Comparison of ENCODE assay signal across 17 cellular contexts in the genomic region with DNA sequence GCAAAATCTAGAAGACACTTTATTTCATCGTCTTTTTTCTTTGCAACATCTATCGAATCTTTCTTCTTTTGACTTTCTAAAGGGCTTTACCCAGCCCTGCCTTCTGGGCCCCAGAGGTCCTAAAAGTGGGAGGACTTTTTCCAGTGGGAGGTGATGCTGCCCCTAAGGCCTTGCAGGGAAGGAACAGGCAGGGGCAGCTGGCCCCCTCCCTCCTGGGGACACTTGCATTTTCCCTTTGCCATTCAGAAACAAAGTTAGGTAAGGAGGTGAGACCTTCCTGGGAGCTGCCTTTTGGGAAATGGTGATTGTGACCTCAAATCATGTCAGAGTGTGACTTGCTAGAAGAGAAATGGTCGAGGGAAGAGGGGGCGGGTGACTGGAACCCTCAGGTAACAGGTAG.
DNase-seq lines count a peak whose midpoint lies in the region; ATAC-seq and TF ChIP-seq lines count a peak whose summit lies in the region.
"Had no signal": no experiment of that assay in that cellular context is flagged by ENCODE, and none has a peak within 500 bp of the region (broad histone marks: within the 10 kb centered on the region; RNA-seq: fewer than 3 reads in every experiment).

No MANE protein-coding gene starts in this region.

- no peaks in the 10 kb centered on the region for H3K9me3 ChIP-seq in osteoblast (ENCODE audit: low read depth, low read length)

- ATAC-seq in WTC11, result no peak
- ATAC-seq: activated CD8-positive, alpha-beta memory T cell treated with anti-CD3 and anti-CD28 coated beads, Interleukin-2, amount 10 ng/mL, durations not matched to agents 7 days and 5 days; naive thymus-derived CD8-positive, alpha-beta T cell; T-cell had no signal

- no peaks in the 10 kb centered on the region for H3K36me3 Mint-ChIP-seq in WTC11
- no peaks in the 10 kb centered on the region for H3K36me3 Mint-ChIP-seq in type B pancreatic cell
- H3K36me3 Mint-ChIP-seq: activated CD8-positive, alpha-beta memory T cell treated with anti-CD3 and anti-CD28 coated beads, Interleukin-2, amount 10 ng/mL, durations not matched to agents 7 days and 5 days; CD4-positive, CD25-positive, alpha-beta regulatory T cell; T-cell had no signal

- H3K27me3 Mint-ChIP-seq in WTC11 (ENCODE audit: low read depth) (no peaks in the 10 kb centered on the region), type B pancreatic cell (peaks cover 37% of the 10 kb centered on the region)

- peaks cover 37% of the 10 kb centered on the region for H3K4me1 ChIP-seq in osteoblast (ENCODE audit: insufficient read depth, low read length)

- POLR2A ChIA-PET in WTC11 (lab: Charles Lee), result interaction anchor here (0.9 kb wide), 1 partner anchor 9 kb away, joined by 3 read pairs; no protein-coding TSS in a partner anchor

- H3K9me3 Mint-ChIP-seq in WTC11 (no peaks in the 10 kb centered on the region), type B pancreatic cell (no peaks in the 10 kb centered on the region)
- H3K9me3 Mint-ChIP-seq: CD4-positive, CD25-positive, alpha-beta regulatory T cell; T-cell had no signal

- no peaks in the 10 kb centered on the region for H3K27me3 ChIP-seq in osteoblast (ENCODE audit: insufficient read depth, low read length)
- no peaks in the 10 kb centered on the region for H3K27me3 ChIP-seq in H7 (ENCODE audit: control insufficient read depth, insufficient read depth, low read length)

- H3K27ac ChIP-seq in osteoblast (ENCODE audit: low read depth, low read length), result peak overlapping the region; percentile 87

- TF ChIP-seq CTCF in WTC11 (IDR thresholded peaks at IDR 0.05) (no peak), fibroblast of mammary gland (conservative IDR thresholded peaks at IDR 0.05; ENCODE audit: control insufficient read depth, insufficient read depth, low read depth, low read length) (no peak), osteoblast (IDR thresholded peaks at IDR 0.05; ENCODE audit: extremely low read depth, low read depth, low read length) (no peak), type B pancreatic cell (conservative IDR thresholded peaks at IDR 0.05) (no peak)

- peaks cover 51% of the 10 kb centered on the region for H3K4me1 Mint-ChIP-seq in WTC11
- peaks cover 44% of the 10 kb centered on the region for H3K4me1 Mint-ChIP-seq in type B pancreatic cell (ENCODE audit: unreplicated experiment)
- H3K4me1 Mint-ChIP-seq: activated CD8-positive, alpha-beta memory T cell treated with anti-CD3 and anti-CD28 coated beads, Interleukin-2, amount 10 ng/mL, durations not matched to agents 7 days and 5 days; CD4-positive, CD25-positive, alpha-beta regulatory T cell; T-cell had no signal

- H3K36me3 ChIP-seq in osteoblast (ENCODE audit: insufficient read depth, low read length), result peaks cover 7% of the 10 kb centered on the region
- no peaks in the 10 kb centered on the region for H3K36me3 ChIP-seq in H7 (replicated peaks; ENCODE audit: control insufficient read depth, insufficient read depth, low read length)

- CTCF ChIA-PET in WTC11 (lab: Charles Lee), result interaction anchor here (1.1 to 3.8 kb wide), 5 partner anchors 9 to 206 kb away, joined by 4 to 13 read pairs (median 6); no protein-coding TSS in a partner anchor

- H3K4me3 ChIP-seq in fibroblast of mammary gland (ENCODE audit: control insufficient read depth, low read depth, low read length) (peak overlapping the region; percentile 48), osteoblast (ENCODE audit: insufficient read depth, low read length) (peak overlapping the region; percentile 75), H7 (ENCODE audit: insufficient read depth, low read depth, low read length) (no peak overlapping the region)

- H3K79me2 ChIP-seq in osteoblast (ENCODE audit: insufficient read depth, low read length), result peaks cover 77% of the 10 kb centered on the region

- H3K4me3 Mint-ChIP-seq in WTC11 (peak overlapping the region; percentile 5; the same call in 1 of the 2 replicates), type B pancreatic cell (peak overlapping the region; percentile 39)
- H3K4me3 Mint-ChIP-seq: activated CD8-positive, alpha-beta memory T cell treated with anti-CD3 and anti-CD28 coated beads, Interleukin-2, amount 10 ng/mL, durations not matched to agents 7 days and 5 days; CD4-positive, CD25-positive, alpha-beta regulatory T cell; T-cell had no signal

- no peak overlapping the region for H2AFZ ChIP-seq in osteoblast (ENCODE audit: low read length)

- peak overlapping the region; percentile 15 for H3K27ac Mint-ChIP-seq in WTC11
- H3K27ac Mint-ChIP-seq in type B pancreatic cell, result no peak overlapping the region
- H3K27ac Mint-ChIP-seq: activated CD8-positive, alpha-beta memory T cell treated with anti-CD3 and anti-CD28 coated beads, Interleukin-2, amount 10 ng/mL, durations not matched to agents 7 days and 5 days; CD4-positive, CD25-positive, alpha-beta regulatory T cell; T-cell had no signal

- H4K20me1 ChIP-seq in osteoblast (ENCODE audit: insufficient read depth, low read length), result peaks cover 39% of the 10 kb centered on the region

- DNase-seq in WTC11 (ENCODE audit: low spot score), result no peak
- no peak for DNase-seq in fibroblast of mammary gland (ENCODE audit: low read depth)
- peak; percentile 68 for DNase-seq in osteoblast (ENCODE audit: insufficient read length, low spot score, missing footprints)
- no peak for DNase-seq in type B pancreatic cell (ENCODE audit: extremely low spot score, unreplicated experiment)
- no peak for DNase-seq in NCI-H2171 (lab: John Stamatoyannopoulos, UW)
- no peak for DNase-seq in H7
- no peak for DNase-seq in activated CD4-positive, alpha-beta T cell treated with anti-CD3 and anti-CD28 coated beads for 1 hour
- DNase-seq: activated CD4-positive, CD25-positive, alpha-beta regulatory T cell; activated CD8-positive, alpha-beta memory T cell treated with anti-CD3 and anti-CD28 coated beads, Interleukin-2, amount 10 ng/mL, durations not matched to agents 7 days and 5 days; CD4-positive, CD25-positive, alpha-beta regulatory T cell; Karpas-422; naive thymus-derived CD8-positive, alpha-beta T cell; NCI-H146; NCI-H510A; OCI-M1; stimulated activated CD4-positive, alpha-beta T cell treated with anti-CD3 and anti-CD28 coated beads, Interleukin-12 subunit alpha, Interleukin-12 subunit beta, amount 100 ng/mL, for 4 hours; T-cell had no signal

- peak overlapping the region; percentile 93 for H3K4me2 ChIP-seq in osteoblast (ENCODE audit: insufficient read depth, low read length)

TF ChIP-seq in WTC11, 78 proteins besides CTCF, POLR2A, EP300 and RAD21:
- TF ChIP-seq, protein P1, sequence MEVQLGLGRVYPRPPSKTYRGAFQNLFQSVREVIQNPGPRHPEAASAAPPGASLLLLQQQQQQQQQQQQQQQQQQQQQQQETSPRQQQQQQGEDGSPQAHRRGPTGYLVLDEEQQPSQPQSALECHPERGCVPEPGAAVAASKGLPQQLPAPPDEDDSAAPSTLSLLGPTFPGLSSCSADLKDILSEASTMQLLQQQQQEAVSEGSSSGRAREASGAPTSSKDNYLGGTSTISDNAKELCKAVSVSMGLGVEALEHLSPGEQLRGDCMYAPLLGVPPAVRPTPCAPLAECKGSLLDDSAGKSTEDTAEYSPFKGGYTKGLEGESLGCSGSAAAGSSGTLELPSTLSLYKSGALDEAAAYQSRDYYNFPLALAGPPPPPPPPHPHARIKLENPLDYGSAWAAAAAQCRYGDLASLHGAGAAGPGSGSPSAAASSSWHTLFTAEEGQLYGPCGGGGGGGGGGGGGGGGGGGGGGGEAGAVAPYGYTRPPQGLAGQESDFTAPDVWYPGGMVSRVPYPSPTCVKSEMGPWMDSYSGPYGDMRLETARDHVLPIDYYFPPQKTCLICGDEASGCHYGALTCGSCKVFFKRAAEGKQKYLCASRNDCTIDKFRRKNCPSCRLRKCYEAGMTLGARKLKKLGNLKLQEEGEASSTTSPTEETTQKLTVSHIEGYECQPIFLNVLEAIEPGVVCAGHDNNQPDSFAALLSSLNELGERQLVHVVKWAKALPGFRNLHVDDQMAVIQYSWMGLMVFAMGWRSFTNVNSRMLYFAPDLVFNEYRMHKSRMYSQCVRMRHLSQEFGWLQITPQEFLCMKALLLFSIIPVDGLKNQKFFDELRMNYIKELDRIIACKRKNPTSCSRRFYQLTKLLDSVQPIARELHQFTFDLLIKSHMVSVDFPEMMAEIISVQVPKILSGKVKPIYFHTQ (CRISPR knock-in tag; IDR thresholded peaks at IDR 0.05), result no peak
- TF ChIP-seq OVOL2 (CRISPR knock-in tag; IDR thresholded peaks at IDR 0.05; ENCODE audit: borderline replicate concordance) (no peak), ZNF317 (CRISPR knock-in tag; IDR thresholded peaks at IDR 0.05; ENCODE audit: borderline replicate concordance, low read depth) (no peak)
